ENCODE assay signal across 10 cellular contexts in the genomic region with DNA sequence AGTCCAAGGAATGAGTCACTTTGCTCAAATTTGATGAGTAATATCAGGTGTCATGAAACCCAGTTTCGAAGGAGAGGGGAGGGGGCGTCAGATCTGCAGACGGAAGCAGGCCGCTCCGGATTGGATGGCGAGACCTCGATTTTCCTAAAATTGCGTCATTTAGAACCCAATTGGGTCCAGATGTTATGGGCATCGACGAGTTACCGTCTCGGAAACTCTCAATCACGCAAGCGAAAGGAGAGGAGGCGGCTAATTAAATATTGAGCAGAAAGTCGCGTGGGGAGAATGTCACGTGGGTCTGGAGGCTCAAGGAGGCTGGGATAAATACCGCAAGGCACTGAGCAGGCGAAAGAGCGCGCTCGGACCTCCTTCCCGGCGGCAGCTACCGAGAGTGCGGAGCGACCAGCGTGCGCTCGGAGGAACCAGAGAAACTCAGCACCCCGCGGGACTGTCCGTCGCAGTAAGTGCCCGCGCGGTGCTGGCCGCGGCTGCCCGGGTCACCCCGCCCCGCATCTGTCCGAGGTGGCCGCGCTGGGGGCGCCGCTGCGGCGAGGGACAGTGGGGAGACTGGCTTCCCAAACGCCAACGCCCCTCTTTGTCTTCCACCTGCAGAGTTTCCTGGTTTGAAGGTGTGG. TPM values are rescaled to one million over a fixed set of nuclear protein-coding genes. Genes with fewer than 3 reads are reported as not detected.
DNase-seq lines count a peak whose midpoint lies in the region; ATAC-seq, FAIRE-seq and TF ChIP-seq lines count a peak whose summit lies in the region.
"Had no signal": no experiment of that assay in that cellular context is flagged by ENCODE, and none has a peak within 500 bp of the region (broad histone marks: within the 10 kb centered on the region; RNA-seq: fewer than 3 reads in every experiment).

TSS of gene TAC1 (plus strand) at position 351 of the 635 bp plus-strand sequence. CDS start 527 bp downstream, outside the sequence.

- peak within 1 kb of the TSS; percentile 14 for H3K4me2 ChIP-seq in parathyroid adenoma (ENCODE audit: low read length)

- ATAC-seq in HG02884 (IDR thresholded peaks at IDR 0.05; ENCODE audit: unreplicated experiment): no peak
- no peak for ATAC-seq in GM19035 (IDR thresholded peaks at IDR 0.05; ENCODE audit: unreplicated experiment)

- peak; percentile 19 for DNase-seq in Daoy (ENCODE audit: low read depth)
- DNase-seq in frontal cortex (ENCODE audit: low spot score in 2 of 2): peak in 1 of 2 donors; percentile 10
- no peak for DNase-seq in NCI-H2171 (lab: John Stamatoyannopoulos, UW)
- no peak for DNase-seq in NCI-H526 treated with DMSO at 0.1 percent for 48 hours (lab: John Stamatoyannopoulos, UW)
- DNase-seq: activated naive CD8-positive, alpha-beta T cell treated with anti-CD3 and anti-CD28 coated beads, Interleukin-2, amount 10 ng/mL, durations not matched to agents 7 days and 5 days had no signal

- H3K27ac ChIP-seq in parathyroid adenoma: no peak within 1 kb of the TSS

- no peaks in the 10 kb centered on the region for H3K79me2 ChIP-seq in parathyroid adenoma

- no peaks in the 10 kb centered on the region for H3K27me3 ChIP-seq in parathyroid adenoma (ENCODE audit: control insufficient read depth, insufficient read depth, low read length)

- H3K4me3 ChIP-seq in WI38 (ENCODE audit: low read depth, low read length): 0 out of 2 replicates have a peak within 1 kb of the TSS, but pooled peaks have one; percentile 0
- no peak within 1 kb of the TSS for H3K4me3 ChIP-seq in parathyroid adenoma (ENCODE audit: low read depth, low read length)

- no peaks in the 10 kb centered on the region for H3K4me1 ChIP-seq in parathyroid adenoma

- H3K36me3 ChIP-seq in parathyroid adenoma (ENCODE audit: control insufficient read depth, insufficient read depth, low read length): no peaks in the 10 kb centered on the region

- H3K9me3 ChIP-seq in parathyroid adenoma (ENCODE audit: control insufficient read depth, low read length): no peaks in the 10 kb centered on the region

- FAIRE-seq in frontal cortex (lab: Jason Lieb, UNC): no peak

- no peak for TF ChIP-seq CTCF in WI38 (IDR thresholded peaks at IDR 0.05; ENCODE audit: low read depth, low read length)
- no peak for TF ChIP-seq CTCF in parathyroid adenoma (IDR thresholded peaks at IDR 0.05)

- peak within 1 kb of the TSS; percentile 39 for H2AFZ ChIP-seq in parathyroid adenoma

- H3K9ac ChIP-seq in parathyroid adenoma: no peak within 1 kb of the TSS

RNA-seq across cellular contexts. Expression of gene TAC1, which starts in this region (rescaled TPM):
- 0.86 TPM in 1 of 2 replicates, not detected in the other for total RNA-seq in Daoy (2014; rRNA removed; shearing (Covaris generic))
- 21.2 TPM for total RNA-seq in frontal cortex
- total RNA-seq: activated naive CD8-positive, alpha-beta T cell treated with anti-CD3 and anti-CD28 coated beads, Interleukin-2, amount 10 ng/mL, durations not matched to agents 7 days and 5 days; SK-MEL-5 had no signal

Comparison
In these comparisons a context has a peak if more than half of its experiments do, and no peak if none do; other contexts are left out.
1. RNA of gene TAC1 (total RNA-seq): 21.2 TPM in frontal cortex (single experiment); 0.86 TPM in Daoy; every median in the first group is over 10 times any median in the second.
2. Peak in DNase-seq in Daoy; RNA of the gene not detected or under 1 TPM.